In genomic region chr7:136114966-136115762, GRCh38 we compare ENCODE assay signal across 8 cellular contexts.
DNase-seq lines count a peak whose midpoint lies in the region; ATAC-seq, FAIRE-seq and TF ChIP-seq lines count a peak whose summit lies in the region.

No MANE protein-coding gene starts in this region.

- no peak overlapping the region for H3K23ac ChIP-seq in H1 (ENCODE audit: insufficient read length)

- TF ChIP-seq RAD21 in H1 (IDR thresholded peaks at IDR 0.05 in 1 of 2, conservative IDR thresholded peaks at IDR 0.05 in 1 of 2; ENCODE audit: low read depth in 2 of 2, low read length in 2 of 2): peak; percentile 75 to 82

- H3K9me3 Mint-ChIP-seq in activated B cell treated with CpG ODN at 0.5 μM for 24 hours: peaks cover under 1% of the 10 kb centered on the region

- no peak overlapping the region for H3K14ac ChIP-seq in H1 (ENCODE audit: insufficient read length)

- CTCF ChIA-PET in activated B cell treated with CpG ODN at 0.5 μM for 24 hours (lab: Charles Lee) (interaction anchor here (0.9 to 1.2 kb wide), 3 partner anchors 11 to 39 kb away, joined by 3 to 5 read pairs (median 4); no protein-coding TSS in a partner anchor), H1 (lab: Charles Lee; ENCODE audit: partially characterized antibody) (interaction anchor here (0.6 to 4.0 kb wide), 55 partner anchors 9 to 1150 kb away, joined by 3 to 35 read pairs (median 4); no protein-coding TSS in a partner anchor)

- no peak overlapping the region for H2BK20ac ChIP-seq in H1 (ENCODE audit: low read length)

- no peak overlapping the region for H3K4me2 ChIP-seq in H1 (ENCODE audit: insufficient read depth in 1 of 2, low read depth in 2 of 2, low read length in 2 of 2)

- POLR2A ChIA-PET in activated B cell treated with CpG ODN at 0.5 μM for 24 hours (lab: Charles Lee): no interaction called here
- POLR2A ChIA-PET in H1 (lab: Charles Lee; ENCODE audit: partially characterized antibody): no interaction called here

- H3K36me3 Mint-ChIP-seq in activated B cell treated with CpG ODN at 0.5 μM for 24 hours (ENCODE audit: low read depth): no peaks in the 10 kb centered on the region

- no peaks in the 10 kb centered on the region for H3K23me2 ChIP-seq in H1 (ENCODE audit: low read depth, low read length)

- no peaks in the 10 kb centered on the region for H4K20me1 ChIP-seq in H1 (replicated peaks in 1 of 2; ENCODE audit: control insufficient read depth in 1 of 2, insufficient read depth in 2 of 2, low read length in 2 of 2)

- H2BK120ac ChIP-seq in H1 (replicated peaks; ENCODE audit: low read depth, low read length): no peak overlapping the region

- no peak for TF ChIP-seq EP300 in H1 (IDR thresholded peaks at IDR 0.05; ENCODE audit: borderline replicate concordance in 1 of 2, low read depth in 2 of 2, low read length in 2 of 2)

- FAIRE-seq in H1 (lab: Jason Lieb, UNC): peak; percentile 77

- peak overlapping the region; percentile 67; the same call in 1 of the 2 replicates for H2AFZ ChIP-seq in H1 (ENCODE audit: low read length)

- H3K27ac ChIP-seq in H1 (ENCODE audit: low read depth, low read length): no peak overlapping the region
- no peak overlapping the region for H3K27ac ChIP-seq in tibial artery

- H2AK5ac ChIP-seq in H1 (ENCODE audit: low read depth, low read length): no peak overlapping the region

- H2BK12ac ChIP-seq in H1 (ENCODE audit: low read depth, low read length): no peak overlapping the region

- H4K8ac ChIP-seq in H1 (ENCODE audit: extremely low read depth, insufficient read depth, low read length): no peak overlapping the region

- peaks cover 2% of the 10 kb centered on the region; the same call in 1 of the 2 replicates for H3K27me3 ChIP-seq in HAP-1 (ENCODE audit: low read depth)
- no peaks in the 10 kb centered on the region for H3K27me3 ChIP-seq in H1 (replicated peaks in 1 of 4; ENCODE audit: control insufficient read depth in 3 of 4, extremely low read depth in 1 of 4, insufficient read depth in 3 of 4, low read length in 3 of 4)
- H3K27me3 ChIP-seq in tibial artery: no peaks in the 10 kb centered on the region

- ATAC-seq in activated B cell treated with CpG ODN at 0.5 μM for 24 hours (ENCODE audit: low read depth): peak; percentile 70

- H3K56ac ChIP-seq in H1 (replicated peaks; ENCODE audit: insufficient read length, low read depth, low read length): no peak overlapping the region

- H3K9me3 ChIP-seq in HAP-1 (no peaks in the 10 kb centered on the region), H1 (ENCODE audit: insufficient read depth in 2 of 2, low read depth in 1 of 2, low read length in 1 of 2) (no peaks in the 10 kb centered on the region), tibial artery (peaks cover 0 to 3% (median 0%) of the 10 kb centered on the region in 3 donors)

- no peaks in the 10 kb centered on the region for H3K79me1 ChIP-seq in H1 (ENCODE audit: low read depth, low read length)

- H4K5ac ChIP-seq in H1 (ENCODE audit: insufficient read length, low read depth, low read length): no peak overlapping the region

- H3K4ac ChIP-seq in H1 (replicated peaks; ENCODE audit: insufficient read length, low read depth, low read length): no peak overlapping the region

- H3K4me3 ChIP-seq in HAP-1 (no peak overlapping the region), H1 (ENCODE audit: extremely low read depth in 1 of 4, insufficient read depth in 2 of 4, low read depth in 3 of 4, low read length in 4 of 4) (no peak overlapping the region), tibial artery (no peak overlapping the region)

- H4K91ac ChIP-seq in H1 (replicated peaks; ENCODE audit: insufficient read length, low read length): no peak overlapping the region

- no peak overlapping the region for H2BK5ac ChIP-seq in H1 (ENCODE audit: low read depth, low read length)

- no peak overlapping the region for H2BK15ac ChIP-seq in H1 (ENCODE audit: low read length)

- H3K36me3 ChIP-seq in HAP-1 (replicated peaks) (no peaks in the 10 kb centered on the region), H1 (ENCODE audit: control insufficient read depth in 2 of 4, insufficient read depth in 4 of 4, low read length in 3 of 4) (no peaks in the 10 kb centered on the region), tibial artery (no peaks in the 10 kb centered on the region)

- H3K4me1 ChIP-seq in HAP-1: no peaks in the 10 kb centered on the region
- no peaks in the 10 kb centered on the region for H3K4me1 ChIP-seq in H1 (replicated peaks in 1 of 4; ENCODE audit: control insufficient read depth in 3 of 4, insufficient read depth in 4 of 4, low read length in 3 of 4)
- H3K4me1 ChIP-seq in tibial artery: no peaks in the 10 kb centered on the region

- peak; percentile 43 for TF ChIP-seq CTCF in activated B cell treated with CpG ODN at 0.5 μM for 24 hours (IDR thresholded peaks at IDR 0.05)
- peak; percentile 83 to 89 (median 85) for TF ChIP-seq CTCF in H1 (IDR thresholded peaks at IDR 0.05; ENCODE audit: control extremely low read depth in 1 of 3, insufficient read depth in 1 of 3, low read depth in 1 of 3, low read length in 3 of 3)
- TF ChIP-seq CTCF in tibial artery (IDR thresholded peaks at IDR 0.05): peak; percentile 19 to 29

- peaks cover 5% of the 10 kb centered on the region for H3K4me1 Mint-ChIP-seq in activated B cell treated with CpG ODN at 0.5 μM for 24 hours

- DNase-seq in SHP77 (lab: John Stamatoyannopoulos, UW): peak; percentile 23 to 27
- DNase-seq in SHP77 treated with DMSO at 0.1 percent for 48 hours (lab: John Stamatoyannopoulos, UW): no peak
- peak; percentile 12 to 67 for DNase-seq in HAP-1 (ENCODE audit: low spot score in 2 of 2)
- peak; percentile 52 for DNase-seq in LHCN-M2 (ENCODE audit: low read depth)
- no peak for DNase-seq in activated B cell treated with CpG ODN at 0.5 μM for 24 hours
- peak; percentile 31 to 82 for DNase-seq in H1 (ENCODE audit: low read depth in 1 of 2, low spot score in 2 of 2)
- peak; percentile 27 for DNase-seq in mucosa of gallbladder (ENCODE audit: low spot score)
- DNase-seq in tibial artery: no peak

- no peak overlapping the region for H3K18ac ChIP-seq in H1 (ENCODE audit: extremely low read depth, low read length)

- H3K27ac Mint-ChIP-seq in activated B cell treated with CpG ODN at 0.5 μM for 24 hours: no peak overlapping the region

- H3K27me3 Mint-ChIP-seq in activated B cell treated with CpG ODN at 0.5 μM for 24 hours: no peaks in the 10 kb centered on the region

- no peak overlapping the region for H3K4me3 Mint-ChIP-seq in activated B cell treated with CpG ODN at 0.5 μM for 24 hours

- no peaks in the 10 kb centered on the region for H3K79me2 ChIP-seq in H1 (ENCODE audit: control insufficient read depth in 1 of 2, insufficient read depth in 2 of 2, low read length in 2 of 2)

- WGBS in H1 (ENCODE audit: extremely low coverage in 1 of 2, insufficient coverage in 1 of 2, insufficient read length in 1 of 2, insufficient replicate concordance in 2 of 2, low coverage in 1 of 2, low lambda C conversion rate in 2 of 2, missing lambda C conversion rate in 1 of 2), 2 experiments: 67% methylated on average over 21 of the region's 21 CpGs; no CpG with 5 or more reads in 1 of the 2 experiments

- intact Hi-C loops in activated B cell treated with CpG ODN at 0.5 μM for 24 hours (cut with micrococcal nuclease): no loop called here
- intact Hi-C loops in tibial artery (cut with DNase I; ENCODE audit: low total_unique reads): no loop called here

- TF ChIP-seq POLR2A in H1 (IDR thresholded peaks at IDR 0.05; ENCODE audit: control extremely low read depth in 1 of 2, low read depth in 2 of 2, low read length in 2 of 2): no peak

- in situ Hi-C loops in HAP-1 (cut with MboI; ENCODE audit: low sequenced_read_pairs): no loop called here

- H3K9ac ChIP-seq in H1 (replicated peaks in 1 of 4; ENCODE audit: extremely low read depth in 1 of 4, low read depth in 3 of 4, low read length in 3 of 4): no peak overlapping the region

TF ChIP-seq in H1, 55 proteins besides CTCF, POLR2A, EP300 and RAD21 (continues in another document):
- TF ChIP-seq CHD1 (IDR thresholded peaks at IDR 0.05; ENCODE audit: low read depth, low read length) (no peak), SIN3A (conservative IDR thresholded peaks at IDR 0.05 in 1 of 2, IDR thresholded peaks at IDR 0.05 in 1 of 2; ENCODE audit: low read depth in 1 of 2, low read length in 2 of 2) (no peak), PHF8 (conservative IDR thresholded peaks at IDR 0.05; ENCODE audit: low read depth, low read length) (no peak), ZNF274 (IDR thresholded peaks at IDR 0.05; ENCODE audit: borderline replicate concordance, extremely low read depth, low read length) (no peak), EZH2 (IDR thresholded peaks at IDR 0.05; ENCODE audit: low read depth, low read length, severe bottlenecking) (no peak), KDM1A (IDR thresholded peaks at IDR 0.05; ENCODE audit: borderline replicate concordance, low read length) (no peak), USF2 (IDR thresholded peaks at IDR 0.05; ENCODE audit: low read length) (peak; percentile 62; the same call in 1 of the 2 replicates), NANOG (IDR thresholded peaks at IDR 0.05; ENCODE audit: insufficient read depth, low read depth, low read length, poor library complexity, severe bottlenecking) (peak; percentile 23), SUZ12 (IDR thresholded peaks at IDR 0.05; ENCODE audit: low read length) (no peak), SP4 (IDR thresholded peaks at IDR 0.05; ENCODE audit: low read length) (no peak), KDM4A (IDR thresholded peaks at IDR 0.05; ENCODE audit: low read depth, low read length, severe bottlenecking) (no peak), TCF12 (IDR thresholded peaks at IDR 0.05; ENCODE audit: low read depth, low read length) (no peak), HDAC2 (IDR thresholded peaks at IDR 0.05; ENCODE audit: borderline replicate concordance in 1 of 2, low read depth in 2 of 2, low read length in 2 of 2) (no peak), TAF7 (optimal IDR thresholded peaks at IDR 0.05; ENCODE audit: borderline replicate concordance, low read depth, low read length) (no peak), BACH1 (IDR thresholded peaks at IDR 0.05; ENCODE audit: low read length) (no peak), FOSL1 (IDR thresholded peaks at IDR 0.05; ENCODE audit: insufficient read depth, low read depth, low read length) (no peak), SP2 (IDR thresholded peaks at IDR 0.05; ENCODE audit: low read length) (no peak), CREB1 (IDR thresholded peaks at IDR 0.05) (0 out of 2 replicates have a peak, but pooled peaks have one; percentile 15), NRF1 (IDR thresholded peaks at IDR 0.05; ENCODE audit: low read depth, low read length) (no peak), POLR2AphosphoS5 (IDR thresholded peaks at IDR 0.05; ENCODE audit: low read depth, low read length) (no peak)

Comparison
In these comparisons a context has a peak if more than half of its experiments do, and no peak if none do; other contexts are left out.
1. DNase-seq: peak in SHP77 (2 of 2), HAP-1 (2 of 2), LHCN-M2 (single experiment), H1 (2 of 2) and mucosa of gallbladder (single experiment); none in SHP77 treated with DMSO at 0.1 percent for 48 hours (single experiment), activated B cell treated with CpG ODN at 0.5 μM for 24 hours (single experiment) and tibial artery (0 of 2).
2. CTCF ChIP-seq: peak in every context shown above with its lines; median percentile 85 in H1; 43 in activated B cell treated with CpG ODN at 0.5 μM for 24 hours; 24 in tibial artery.